9 cellular contexts compared by ENCODE assay signal in genomic region chrX:78333521-78333920, GRCh38. TPM values are rescaled to one million over a fixed set of nuclear protein-coding genes. Genes with fewer than 3 reads are reported as not detected.
A peak's percentile ranks its signal among the peaks of the same experiment; 100 is the strongest.
DNase-seq lines count a peak whose midpoint lies in the region; ATAC-seq and TF ChIP-seq lines count a peak whose summit lies in the region.
"Had no signal": no experiment of that assay in that cellular context is flagged by ENCODE, and none has a peak within 500 bp of the region (broad histone marks: within the 10 kb centered on the region; RNA-seq: fewer than 3 reads in every experiment).

No MANE protein-coding gene starts in this region.

- intact Hi-C loops in mammary epithelial cell (cut with micrococcal nuclease): no loop called here

- H3K9ac ChIP-seq in mammary epithelial cell (ENCODE audit: insufficient read depth, low read length): no peak overlapping the region

- no peaks in the 10 kb centered on the region for H3K27me3 ChIP-seq in foreskin keratinocyte
- no peaks in the 10 kb centered on the region for H3K27me3 ChIP-seq in mammary epithelial cell (ENCODE audit: insufficient read depth, low read length)

- peak; percentile 25 for DNase-seq in GM20000 (ENCODE audit: low spot score)
- no peak for DNase-seq in foreskin keratinocyte
- no peak for DNase-seq in amygdala (lab: John Stamatoyannopoulos, UW)
- no peak for DNase-seq in NCI-H345 treated with DMSO at 0.1 percent for 48 hours (lab: John Stamatoyannopoulos, UW; ENCODE audit: unreplicated experiment)
- no peak for DNase-seq in mammary epithelial cell

- no peak for TF ChIP-seq CTCF in GM20000 (IDR thresholded peaks at IDR 0.05; ENCODE audit: extremely low read depth, missing control alignments)
- no peak for TF ChIP-seq CTCF in foreskin keratinocyte (conservative IDR thresholded peaks at IDR 0.05)
- TF ChIP-seq CTCF in mammary epithelial cell (conservative IDR thresholded peaks at IDR 0.05 in 1 of 2, IDR thresholded peaks at IDR 0.05 in 1 of 2; ENCODE audit: extremely low read depth in 1 of 2, insufficient read depth in 1 of 2, low read depth in 1 of 2, low read length in 2 of 2): no peak

- BruUV-seq in mammary epithelial cell (replicated peaks; lab: Mats Ljungman, UMichigan): no TSS peak

- H3K36me3 ChIP-seq in mammary epithelial cell (ENCODE audit: insufficient read depth, low read length): no peaks in the 10 kb centered on the region

- H3K4me3 ChIP-seq in mammary epithelial cell (replicated peaks in 1 of 3; ENCODE audit: insufficient read depth in 1 of 3, low read depth in 2 of 3, low read length in 3 of 3): no peak overlapping the region

- peak; percentile 66 for ATAC-seq in GM18511 (IDR thresholded peaks at IDR 0.05; ENCODE audit: unreplicated experiment)
- ATAC-seq in HG03469 (IDR thresholded peaks at IDR 0.05; ENCODE audit: unreplicated experiment): peak; percentile 52
- peak; percentile 18 for ATAC-seq in foreskin keratinocyte
- ATAC-seq in HG03457 (IDR thresholded peaks at IDR 0.05; ENCODE audit: unreplicated experiment): no peak

- CTCF ChIA-PET in mammary epithelial cell (lab: Charles Lee; ENCODE audit: low non-redundant PET): no interaction called here

- H3K4me2 ChIP-seq in mammary epithelial cell (ENCODE audit: insufficient read depth, low read depth, low read length): no peak overlapping the region

- no peaks in the 10 kb centered on the region for H4K20me1 ChIP-seq in mammary epithelial cell (ENCODE audit: insufficient read depth, low read length)

- dilution Hi-C loops in mammary epithelial cell (cut with HindIII; ENCODE audit: low sequenced_read_pairs): no loop called here

- no peak overlapping the region for H2AFZ ChIP-seq in mammary epithelial cell (ENCODE audit: low read depth, low read length)

- in situ Hi-C loops in mammary epithelial cell (cut with MboI; ENCODE audit: low sequenced_read_pairs in 2 of 2): no loop called here

- H3K79me2 ChIP-seq in mammary epithelial cell (ENCODE audit: insufficient read depth, low read length): no peaks in the 10 kb centered on the region

- no peaks in the 10 kb centered on the region for H3K4me1 ChIP-seq in foreskin keratinocyte
- no peaks in the 10 kb centered on the region for H3K4me1 ChIP-seq in mammary epithelial cell (ENCODE audit: insufficient read depth, low read length)

- H3K27ac ChIP-seq in foreskin keratinocyte (no peak overlapping the region), mammary epithelial cell (ENCODE audit: insufficient read depth, low read depth, low read length) (no peak overlapping the region)

- no peaks in the 10 kb centered on the region for H3K9me3 ChIP-seq in mammary epithelial cell (replicated peaks; ENCODE audit: insufficient read depth, low read length)

RNA-seq across cellular contexts. Expression of gene CYSLTR1, which starts 6.1 kb away (rescaled TPM):
- not detected in 2 replicates for total RNA-seq in foreskin keratinocyte
- polyA plus RNA-seq in foreskin keratinocyte: not detected in 2 replicates
- total RNA-seq in mammary epithelial cell: under 1 TPM in 1 of 2 donors, not detected in 1; under 0.01 TPM
- polyA plus RNA-seq in mammary epithelial cell: not detected
- polyA minus RNA-seq in mammary epithelial cell: not detected
- total RNA-seq: RPMI7951 had no signal
